Comparison of ENCODE assay signal across 14 cellular contexts in genomic region chr1:64363116-64363515, GRCh38.
"Had no signal": no experiment of that assay in that cellular context is flagged by ENCODE, and none has a peak within 500 bp of the region (broad histone marks: within the 10 kb centered on the region; RNA-seq: fewer than 3 reads in every experiment).

No MANE protein-coding gene starts in this region.

- H3K27me3 Mint-ChIP-seq: activated naive CD8-positive, alpha-beta T cell treated with anti-CD3 and anti-CD28 coated beads, Interleukin-2, amount 50 U/mL, for 24 hours; type B pancreatic cell had no signal

- ATAC-seq: activated naive CD8-positive, alpha-beta T cell treated with anti-CD3 and anti-CD28 coated beads, Interleukin-2, amount 50 U/mL, for 24 hours; mucosa of descending colon; naive thymus-derived CD4-positive, alpha-beta T cell; pancreas; stimulated activated memory B cell treated with anti-CD40 and anti-IgM and Interleukin-4, amounts not matched to agents 10 μg/mL and 1 μg/mL and 100 μg/mL, for 72 hours had no signal

- H3K9me3 Mint-ChIP-seq: activated naive CD8-positive, alpha-beta T cell treated with anti-CD3 and anti-CD28 coated beads, Interleukin-2, amount 50 U/mL, for 24 hours; naive thymus-derived CD4-positive, alpha-beta T cell; stimulated activated memory B cell treated with anti-CD40 and anti-IgM and Interleukin-4, amounts not matched to agents 10 μg/mL and 1 μg/mL and 100 μg/mL, for 72 hours; type B pancreatic cell had no signal

- H3K4me1 Mint-ChIP-seq: activated naive CD8-positive, alpha-beta T cell treated with anti-CD3 and anti-CD28 coated beads, Interleukin-2, amount 50 U/mL, for 24 hours; memory B cell; naive thymus-derived CD4-positive, alpha-beta T cell; stimulated activated memory B cell treated with anti-CD40 and anti-IgM and Interleukin-4, amounts not matched to agents 10 μg/mL and 1 μg/mL and 100 μg/mL, for 72 hours had no signal

- DNase-seq: activated CD4-positive, CD25-positive, alpha-beta regulatory T cell treated with anti-CD3 and anti-CD28 coated beads, Interleukin-2, amount 50 U/mL, for 72 hours; activated naive CD4-positive, alpha-beta T cell; activated naive CD8-positive, alpha-beta T cell treated with anti-CD3 and anti-CD28 coated beads, Interleukin-2, amount 50 U/mL, for 24 hours; activated T-cell treated with anti-CD3 and anti-CD28 coated beads for 4 hours; erythroblast; left ventricle myocardium inferior; mucosa of descending colon; naive thymus-derived CD4-positive, alpha-beta T cell had no signal

- FAIRE-seq: colon, keratinocyte, pancreas had no signal

- H3K4me3 Mint-ChIP-seq: activated naive CD8-positive, alpha-beta T cell treated with anti-CD3 and anti-CD28 coated beads, Interleukin-2, amount 50 U/mL, for 24 hours; memory B cell; naive thymus-derived CD4-positive, alpha-beta T cell; stimulated activated memory B cell treated with anti-CD40 and anti-IgM and Interleukin-4, amounts not matched to agents 10 μg/mL and 1 μg/mL and 100 μg/mL, for 72 hours; type B pancreatic cell had no signal

- H3K36me3 Mint-ChIP-seq: memory B cell; naive thymus-derived CD4-positive, alpha-beta T cell; stimulated activated memory B cell treated with anti-CD40 and anti-IgM and Interleukin-4, amounts not matched to agents 10 μg/mL and 1 μg/mL and 100 μg/mL, for 72 hours; type B pancreatic cell had no signal

- H3K27ac Mint-ChIP-seq: activated naive CD8-positive, alpha-beta T cell treated with anti-CD3 and anti-CD28 coated beads, Interleukin-2, amount 50 U/mL, for 24 hours; memory B cell; naive thymus-derived CD4-positive, alpha-beta T cell; stimulated activated memory B cell treated with anti-CD40 and anti-IgM and Interleukin-4, amounts not matched to agents 10 μg/mL and 1 μg/mL and 100 μg/mL, for 72 hours; type B pancreatic cell had no signal
